ENCODE assay signal across 8 cellular contexts in genomic region chr2:207149253-207150213, GRCh38. TPM values are rescaled to one million over a fixed set of nuclear protein-coding genes. Genes with fewer than 3 reads are reported as not detected.
DNase-seq lines count a peak whose midpoint lies in the region; ATAC-seq and TF ChIP-seq lines count a peak whose summit lies in the region.

No MANE protein-coding gene starts in this region.

- CTCF ChIA-PET in activated CD4-positive, alpha-beta T cell treated with anti-CD3 and anti-CD28 coated beads, Interleukin-2, amount 10 ng/mL, durations not matched to agents 7 days and 5 days (lab: Charles Lee): no interaction called here
- CTCF ChIA-PET in HEK293T (lab: Yijun Ruan, JAX): no interaction called here

- POLR2A ChIA-PET in activated CD4-positive, alpha-beta T cell treated with anti-CD3 and anti-CD28 coated beads, Interleukin-2, amount 10 ng/mL, durations not matched to agents 7 days and 5 days (lab: Charles Lee): no interaction called here
- POLR2A ChIA-PET in HEK293T (lab: Yijun Ruan, JAX): interaction anchor here (1.2 kb wide), 1 partner anchor 17 kb away, joined by 3 read pairs; the partner anchor contains the start of gene KLF7

- H3K4me3 Mint-ChIP-seq in activated CD4-positive, alpha-beta T cell treated with anti-CD3 and anti-CD28 coated beads, Interleukin-2, amount 10 ng/mL, durations not matched to agents 7 days and 5 days: no peak overlapping the region

- peak overlapping the region; percentile 14 for H3K9ac ChIP-seq in adipocyte (ENCODE audit: low read length)

- H3K4me1 Mint-ChIP-seq in activated CD4-positive, alpha-beta T cell treated with anti-CD3 and anti-CD28 coated beads, Interleukin-2, amount 10 ng/mL, durations not matched to agents 7 days and 5 days: peaks cover 80% of the 10 kb centered on the region

- peaks cover 74% of the 10 kb centered on the region for H3K4me1 ChIP-seq in adipocyte (ENCODE audit: control insufficient read depth, insufficient read depth, low read length)

- no peak for DNase-seq in activated CD4-positive, alpha-beta T cell treated with anti-CD3 and anti-CD28 coated beads, Interleukin-2, amount 10 ng/mL, durations not matched to agents 7 days and 5 days
- DNase-seq in activated CD4-positive, alpha-beta T cell treated with anti-CD3 and anti-CD28 coated beads, Interleukin-2, amount 50 U/mL, for 4 hours: no peak
- DNase-seq in adipocyte (ENCODE audit: low read depth): no peak
- no peak for DNase-seq in sciatic nerve (ENCODE audit: low spot score)
- DNase-seq in NCI-H748 treated with DMSO at 0.1 percent for 48 hours (lab: John Stamatoyannopoulos, UW): no peak
- DNase-seq in HEK293T (ENCODE audit: extremely low spot score): no peak
- no peak for DNase-seq in amygdala (lab: John Stamatoyannopoulos, UW)

- H3K27ac Mint-ChIP-seq in activated CD4-positive, alpha-beta T cell treated with anti-CD3 and anti-CD28 coated beads, Interleukin-2, amount 10 ng/mL, durations not matched to agents 7 days and 5 days: peak overlapping the region; percentile 37

- intact Hi-C loops in sciatic nerve (cut with DNase I): no loop called here

- no peaks in the 10 kb centered on the region for H3K27me3 ChIP-seq in adipocyte (replicated peaks; ENCODE audit: control insufficient read depth, insufficient read depth, low read length)

- no peaks in the 10 kb centered on the region for H3K9me3 ChIP-seq in adipocyte (ENCODE audit: control insufficient read depth, low read length)

- H3K27me3 Mint-ChIP-seq in activated CD4-positive, alpha-beta T cell treated with anti-CD3 and anti-CD28 coated beads, Interleukin-2, amount 10 ng/mL, durations not matched to agents 7 days and 5 days: no peaks in the 10 kb centered on the region

- H3K36me3 Mint-ChIP-seq in activated CD4-positive, alpha-beta T cell treated with anti-CD3 and anti-CD28 coated beads, Interleukin-2, amount 10 ng/mL, durations not matched to agents 7 days and 5 days (ENCODE audit: low read depth): peaks cover 73% of the 10 kb centered on the region

- H3K9me3 Mint-ChIP-seq in activated CD4-positive, alpha-beta T cell treated with anti-CD3 and anti-CD28 coated beads, Interleukin-2, amount 10 ng/mL, durations not matched to agents 7 days and 5 days: peaks cover 9% of the 10 kb centered on the region

- peaks cover 16% of the 10 kb centered on the region for H3K36me3 ChIP-seq in adipocyte (ENCODE audit: control insufficient read depth, insufficient read depth, low read length, severe bottlenecking)

- peak; percentile 90 for ATAC-seq in HG03108 (IDR thresholded peaks at IDR 0.05; ENCODE audit: unreplicated experiment)
- ATAC-seq in sciatic nerve: peak; percentile 39

- peak overlapping the region; percentile 35 for H3K4me3 ChIP-seq in adipocyte (ENCODE audit: low read length)

TF ChIP-seq in HEK293T, 16 proteins besides CTCF, POLR2A, EP300 and RAD21:
- TF ChIP-seq NFRKB (IDR thresholded peaks at IDR 0.05) (no peak), HDGF (IDR thresholded peaks at IDR 0.05; ENCODE audit: borderline replicate concordance) (no peak), ZNF384 (IDR thresholded peaks at IDR 0.05) (no peak), SUZ12 (IDR thresholded peaks at IDR 0.05) (no peak), ELF4 (IDR thresholded peaks at IDR 0.05) (no peak), FOXM1 (IDR thresholded peaks at IDR 0.05; ENCODE audit: borderline replicate concordance) (no peak), FOXA1 (IDR thresholded peaks at IDR 0.05) (no peak), TARDBP (IDR thresholded peaks at IDR 0.05) (no peak), L3MBTL2 (conservative IDR thresholded peaks at IDR 0.05) (no peak), SP1 (IDR thresholded peaks at IDR 0.05) (no peak), FOXK2 (IDR thresholded peaks at IDR 0.05) (no peak), LEF1 (IDR thresholded peaks at IDR 0.05; ENCODE audit: borderline replicate concordance) (no peak), BHLHE40 (IDR thresholded peaks at IDR 0.05; ENCODE audit: borderline replicate concordance) (no peak)
- TF ChIP-seq, protein P1, sequence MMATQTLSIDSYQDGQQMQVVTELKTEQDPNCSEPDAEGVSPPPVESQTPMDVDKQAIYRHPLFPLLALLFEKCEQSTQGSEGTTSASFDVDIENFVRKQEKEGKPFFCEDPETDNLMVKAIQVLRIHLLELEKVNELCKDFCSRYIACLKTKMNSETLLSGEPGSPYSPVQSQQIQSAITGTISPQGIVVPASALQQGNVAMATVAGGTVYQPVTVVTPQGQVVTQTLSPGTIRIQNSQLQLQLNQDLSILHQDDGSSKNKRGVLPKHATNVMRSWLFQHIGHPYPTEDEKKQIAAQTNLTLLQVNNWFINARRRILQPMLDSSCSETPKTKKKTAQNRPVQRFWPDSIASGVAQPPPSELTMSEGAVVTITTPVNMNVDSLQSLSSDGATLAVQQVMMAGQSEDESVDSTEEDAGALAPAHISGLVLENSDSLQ (IDR thresholded peaks at IDR 0.05): no peak

RNA-seq across cellular contexts. Expression of gene KLF7, which starts 16.2 kb away (rescaled TPM):
- total RNA-seq in activated CD4-positive, alpha-beta T cell treated with anti-CD3 and anti-CD28 coated beads, Interleukin-2, amount 10 ng/mL, durations not matched to agents 7 days and 5 days: 10 to 100 TPM; 35.3 to 38.2 TPM
- 79.1 TPM for total RNA-seq in sciatic nerve
